ENCODE assay signal across 1 cellular context in genomic region chr13:94435604-94436226, GRCh38.
TF ChIP-seq lines count a peak whose summit lies in the region.

No MANE protein-coding gene starts in this region.

TF ChIP-seq in K562, 482 proteins besides CTCF, POLR2A, EP300 and RAD21 (continued from another document):
- TF ChIP-seq NKRF (IDR thresholded peaks at IDR 0.05; ENCODE audit: borderline replicate concordance): no peak
- TF ChIP-seq, protein P1, sequence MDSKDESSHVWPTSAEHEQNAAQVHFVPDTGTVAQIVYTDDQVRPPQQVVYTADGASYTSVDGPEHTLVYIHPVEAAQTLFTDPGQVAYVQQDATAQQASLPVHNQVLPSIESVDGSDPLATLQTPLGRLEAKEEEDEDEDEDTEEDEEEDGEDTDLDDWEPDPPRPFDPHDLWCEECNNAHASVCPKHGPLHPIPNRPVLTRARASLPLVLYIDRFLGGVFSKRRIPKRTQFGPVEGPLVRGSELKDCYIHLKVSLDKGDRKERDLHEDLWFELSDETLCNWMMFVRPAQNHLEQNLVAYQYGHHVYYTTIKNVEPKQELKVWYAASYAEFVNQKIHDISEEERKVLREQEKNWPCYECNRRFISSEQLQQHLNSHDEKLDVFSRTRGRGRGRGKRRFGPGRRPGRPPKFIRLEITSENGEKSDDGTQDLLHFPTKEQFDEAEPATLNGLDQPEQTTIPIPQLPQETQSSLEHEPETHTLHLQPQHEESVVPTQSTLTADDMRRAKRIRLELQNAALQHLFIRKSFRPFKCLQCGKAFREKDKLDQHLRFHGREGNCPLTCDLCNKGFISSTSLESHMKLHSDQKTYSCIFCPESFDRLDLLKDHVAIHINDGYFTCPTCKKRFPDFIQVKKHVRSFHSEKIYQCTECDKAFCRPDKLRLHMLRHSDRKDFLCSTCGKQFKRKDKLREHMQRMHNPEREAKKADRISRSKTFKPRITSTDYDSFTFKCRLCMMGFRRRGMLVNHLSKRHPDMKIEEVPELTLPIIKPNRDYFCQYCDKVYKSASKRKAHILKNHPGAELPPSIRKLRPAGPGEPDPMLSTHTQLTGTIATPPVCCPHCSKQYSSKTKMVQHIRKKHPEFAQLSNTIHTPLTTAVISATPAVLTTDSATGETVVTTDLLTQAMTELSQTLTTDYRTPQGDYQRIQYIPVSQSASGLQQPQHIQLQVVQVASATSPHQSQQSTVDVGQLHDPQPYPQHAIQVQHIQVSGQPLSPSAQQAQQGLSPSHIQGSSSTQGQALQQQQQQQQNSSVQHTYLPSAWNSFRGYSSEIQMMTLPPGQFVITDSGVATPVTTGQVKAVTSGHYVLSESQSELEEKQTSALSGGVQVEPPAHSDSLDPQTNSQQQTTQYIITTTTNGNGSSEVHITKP (IDR thresholded peaks at IDR 0.05; ENCODE audit: partially characterized antibody): no peak
- TF ChIP-seq CTCFL (IDR thresholded peaks at IDR 0.05; ENCODE audit: borderline replicate concordance, insufficient read depth, low read depth, low read length, poor library complexity, severe bottlenecking): no peak
- no peak for TF ChIP-seq TARDBP (IDR thresholded peaks at IDR 0.05)
- no peak for TF ChIP-seq ZBTB11 (CRISPR knock-in tag; IDR thresholded peaks at IDR 0.05)
- TF ChIP-seq PTBP1 (IDR thresholded peaks at IDR 0.05; ENCODE audit: low read depth, low read length): no peak
